14 cellular contexts compared by ENCODE assay signal in the genomic region with DNA sequence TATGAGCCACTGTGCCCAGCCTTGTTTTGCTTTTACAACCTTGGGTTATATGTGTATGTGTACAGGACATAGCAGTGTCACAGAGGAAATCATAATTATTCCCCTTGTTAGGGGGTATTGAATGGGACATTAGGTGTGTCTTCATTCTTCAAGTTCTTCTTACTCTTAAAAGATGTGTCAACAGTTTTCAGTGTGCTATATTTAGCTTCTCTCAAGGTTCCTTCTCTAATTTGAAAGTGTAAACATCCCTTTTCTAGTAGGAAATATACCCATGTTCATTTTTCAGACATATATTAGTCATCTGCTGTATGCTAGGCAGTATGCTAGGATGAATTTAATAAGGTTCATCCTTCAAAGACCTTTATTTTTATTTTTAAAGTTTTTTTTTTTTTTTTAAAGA. TPM values are rescaled to one million over a fixed set of nuclear protein-coding genes. Genes with fewer than 3 reads are reported as not detected.
DNase-seq lines count a peak whose midpoint lies in the region; ATAC-seq lines count a peak whose summit lies in the region.
"Had no signal": no experiment of that assay in that cellular context is flagged by ENCODE, and none has a peak within 500 bp of the region (broad histone marks: within the 10 kb centered on the region; RNA-seq: fewer than 3 reads in every experiment).

No MANE protein-coding gene starts in this region.

- no peaks in the 10 kb centered on the region for H3K9me3 Mint-ChIP-seq in activated T-cell treated with anti-CD3 and anti-CD28 coated beads, Interleukin-2, amount 50 U/mL, for 72 hours
- H3K9me3 Mint-ChIP-seq in activated CD4-positive, alpha-beta memory T cell treated with anti-CD3 and anti-CD28 coated beads for 36 hours: no peaks in the 10 kb centered on the region
- H3K9me3 Mint-ChIP-seq in stimulated activated effector memory CD8-positive, alpha-beta T cell treated with anti-CD3 and anti-CD28 coated beads, Interleukin-12 subunit alpha, Interleukin-12 subunit beta, amount 100 ng/mL, for 72 hours: no peaks in the 10 kb centered on the region

- H3K36me3 Mint-ChIP-seq in activated T-cell treated with anti-CD3 and anti-CD28 coated beads, Interleukin-2, amount 50 U/mL, for 72 hours (ENCODE audit: insufficient read depth in 2 of 2): peaks cover 1 to 43% of the 10 kb centered on the region in 2 donors
- H3K36me3 Mint-ChIP-seq in activated CD4-positive, alpha-beta memory T cell treated with anti-CD3 and anti-CD28 coated beads for 36 hours: peaks cover 57% of the 10 kb centered on the region
- H3K36me3 Mint-ChIP-seq in stimulated activated effector memory CD8-positive, alpha-beta T cell treated with anti-CD3 and anti-CD28 coated beads, Interleukin-12 subunit alpha, Interleukin-12 subunit beta, amount 100 ng/mL, for 72 hours: peaks cover 100% of the 10 kb centered on the region

- CTCF ChIA-PET in activated CD4-positive, alpha-beta memory T cell treated with anti-CD3 and anti-CD28 coated beads for 36 hours (lab: Charles Lee): no interaction called here

- POLR2A ChIA-PET in activated CD4-positive, alpha-beta memory T cell treated with anti-CD3 and anti-CD28 coated beads for 36 hours (lab: Charles Lee): interaction anchor here (0.7 kb wide), 1 partner anchor 9 kb away, joined by 3 read pairs; no protein-coding TSS in a partner anchor

- no peaks in the 10 kb centered on the region for H3K27me3 Mint-ChIP-seq in activated T-cell treated with anti-CD3 and anti-CD28 coated beads, Interleukin-2, amount 50 U/mL, for 72 hours (ENCODE audit: low read depth)
- no peaks in the 10 kb centered on the region for H3K27me3 Mint-ChIP-seq in activated CD4-positive, alpha-beta memory T cell treated with anti-CD3 and anti-CD28 coated beads for 36 hours

- peak; percentile 19 to 49 for ATAC-seq in activated T-cell treated with anti-CD3 and anti-CD28 coated beads, Interleukin-2, amount 50 U/mL, for 72 hours (replicated peaks in 1 of 2)
- ATAC-seq in HG02678 (IDR thresholded peaks at IDR 0.05; ENCODE audit: unreplicated experiment) (peak; percentile 58), GM18861 (IDR thresholded peaks at IDR 0.05; ENCODE audit: unreplicated experiment) (no peak)
- peak; percentile 64 for ATAC-seq in stimulated activated effector memory CD8-positive, alpha-beta T cell treated with anti-CD3 and anti-CD28 coated beads, Interleukin-12 subunit alpha, Interleukin-12 subunit beta, amount 100 ng/mL, for 72 hours

- peaks cover 76% of the 10 kb centered on the region for H3K4me1 Mint-ChIP-seq in activated T-cell treated with anti-CD3 and anti-CD28 coated beads, Interleukin-2, amount 50 U/mL, for 72 hours (ENCODE audit: low read depth)
- H3K4me1 Mint-ChIP-seq in activated CD4-positive, alpha-beta memory T cell treated with anti-CD3 and anti-CD28 coated beads for 36 hours (ENCODE audit: low read depth): peaks cover 69% of the 10 kb centered on the region
- peaks cover 48% of the 10 kb centered on the region for H3K4me1 Mint-ChIP-seq in stimulated activated effector memory CD8-positive, alpha-beta T cell treated with anti-CD3 and anti-CD28 coated beads, Interleukin-12 subunit alpha, Interleukin-12 subunit beta, amount 100 ng/mL, for 72 hours

- no peak for DNase-seq in activated T-cell treated with anti-CD3 and anti-CD28 coated beads, Interleukin-2, amount 50 U/mL, for 72 hours
- no peak for DNase-seq in activated T-cell treated with anti-CD3 and anti-CD28 coated beads for 4 hours
- no peak for DNase-seq in activated CD4-positive, alpha-beta memory T cell treated with anti-CD3 and anti-CD28 coated beads for 36 hours
- DNase-seq in stimulated activated effector memory CD8-positive, alpha-beta T cell treated with anti-CD3 and anti-CD28 coated beads, Interleukin-12 subunit alpha, Interleukin-12 subunit beta, amount 100 ng/mL, for 72 hours (ENCODE audit: low spot score in 2 of 2): no peak
- no peak for DNase-seq in head of caudate nucleus
- DNase-seq in activated gamma-delta T cell (lab: John Stamatoyannopoulos, UW): no peak
- DNase-seq: adrenal gland, dorsolateral prefrontal cortex, GDM1, mammary epithelial cell, NCI-H2171, retina had no signal

- peak overlapping the region; percentile 68 for H3K27ac Mint-ChIP-seq in activated T-cell treated with anti-CD3 and anti-CD28 coated beads, Interleukin-2, amount 50 U/mL, for 72 hours
- peak overlapping the region; percentile 73 for H3K27ac Mint-ChIP-seq in activated CD4-positive, alpha-beta memory T cell treated with anti-CD3 and anti-CD28 coated beads for 36 hours
- H3K27ac Mint-ChIP-seq in stimulated activated effector memory CD8-positive, alpha-beta T cell treated with anti-CD3 and anti-CD28 coated beads, Interleukin-12 subunit alpha, Interleukin-12 subunit beta, amount 100 ng/mL, for 72 hours: no peak overlapping the region

- peak overlapping the region; percentile 31 to 45 for H3K4me3 Mint-ChIP-seq in activated T-cell treated with anti-CD3 and anti-CD28 coated beads, Interleukin-2, amount 50 U/mL, for 72 hours
- no peak overlapping the region for H3K4me3 Mint-ChIP-seq in activated CD4-positive, alpha-beta memory T cell treated with anti-CD3 and anti-CD28 coated beads for 36 hours
- H3K4me3 Mint-ChIP-seq in stimulated activated effector memory CD8-positive, alpha-beta T cell treated with anti-CD3 and anti-CD28 coated beads, Interleukin-12 subunit alpha, Interleukin-12 subunit beta, amount 100 ng/mL, for 72 hours: no peak overlapping the region

- intact Hi-C loops in activated CD4-positive, alpha-beta memory T cell treated with anti-CD3 and anti-CD28 coated beads for 36 hours (cut with micrococcal nuclease): loop anchor here (1.0 to 2.0 kb wide), 2 partner anchors 12 to 19 kb away; partner anchors contain the start of gene ANKRD42
- intact Hi-C loops in head of caudate nucleus (cut with DNase I): no loop called here

RNA-seq across cellular contexts. Expression of gene PCF11, which starts 17.1 kb away (rescaled TPM):
- total RNA-seq in activated T-cell treated with anti-CD3 and anti-CD28 coated beads, Interleukin-2, amount 50 U/mL, for 72 hours: 10 to 100 TPM; 79.5 to 85.6 TPM
- total RNA-seq in activated CD4-positive, alpha-beta memory T cell treated with anti-CD3 and anti-CD28 coated beads for 36 hours: 10 to 100 TPM; 46.8 to 47.9 TPM

RNA-seq across cellular contexts. Expression of gene ANKRD42, which starts 19.5 kb away (rescaled TPM):
- total RNA-seq in activated T-cell treated with anti-CD3 and anti-CD28 coated beads, Interleukin-2, amount 50 U/mL, for 72 hours: 1 to 10 TPM; 4.9 to 6.6 TPM
- total RNA-seq in activated CD4-positive, alpha-beta memory T cell treated with anti-CD3 and anti-CD28 coated beads for 36 hours: 1 to 10 TPM; 3.8 to 5.4 TPM

Comparison
In these comparisons a context has a peak if more than half of its experiments do, and no peak if none do; other contexts are left out.
1. H3K4me3 Mint-ChIP-seq: peak in activated T-cell treated with anti-CD3 and anti-CD28 coated beads, Interleukin-2, amount 50 U/mL, for 72 hours (2 of 2); none in activated CD4-positive, alpha-beta memory T cell treated with anti-CD3 and anti-CD28 coated beads for 36 hours (single experiment) and stimulated activated effector memory CD8-positive, alpha-beta T cell treated with anti-CD3 and anti-CD28 coated beads, Interleukin-12 subunit alpha, Interleukin-12 subunit beta, amount 100 ng/mL, for 72 hours (single experiment).